ENCODE assay signal across 10 cellular contexts in the genomic region with DNA sequence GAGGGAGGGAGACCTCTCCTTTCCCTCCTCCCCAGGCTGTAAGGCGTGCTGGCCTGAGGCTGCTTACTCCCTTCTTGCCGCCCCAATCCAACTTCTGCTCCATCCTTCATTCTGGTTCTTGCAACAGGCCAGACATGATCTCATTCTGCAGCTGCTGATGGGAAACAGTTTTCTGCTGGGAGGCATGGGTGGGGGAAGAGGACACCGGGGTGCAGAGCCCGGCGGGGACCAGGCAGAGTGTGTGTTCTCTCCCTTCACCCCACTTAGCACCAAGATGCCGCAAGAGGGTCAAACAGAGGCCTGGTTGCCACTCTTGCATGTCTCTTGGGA. TPM values are rescaled to one million over a fixed set of nuclear protein-coding genes. Genes with fewer than 3 reads are reported as not detected.
DNase-seq lines count a peak whose midpoint lies in the region; ATAC-seq and TF ChIP-seq lines count a peak whose summit lies in the region.
"Had no signal": no experiment of that assay in that cellular context is flagged by ENCODE, and none has a peak within 500 bp of the region (broad histone marks: within the 10 kb centered on the region; RNA-seq: fewer than 3 reads in every experiment).

No MANE protein-coding gene starts in this region.

- no peak overlapping the region for H2AFZ ChIP-seq in fibroblast of lung (ENCODE audit: low read length)

- H3K27me3 Mint-ChIP-seq in activated CD4-positive, alpha-beta T cell treated with anti-CD3 and anti-CD28 coated beads, Interleukin-2, amount 10 ng/mL, durations not matched to agents 24 days and 14 days, result no peaks in the 10 kb centered on the region

- H3K36me3 ChIP-seq in SJCRH30, result no peaks in the 10 kb centered on the region
- H3K36me3 ChIP-seq in fibroblast of lung (ENCODE audit: control insufficient read depth, insufficient read depth, low read length), result no peaks in the 10 kb centered on the region
- H3K36me3 ChIP-seq in skeletal muscle satellite cell (ENCODE audit: insufficient read depth, low read length), result no peaks in the 10 kb centered on the region

- H3K27me3 ChIP-seq in SJCRH30 (no peaks in the 10 kb centered on the region), fibroblast of lung (ENCODE audit: control insufficient read depth, insufficient read depth, low read length) (no peaks in the 10 kb centered on the region), skeletal muscle satellite cell (ENCODE audit: control insufficient read depth, insufficient read depth, low read length) (no peaks in the 10 kb centered on the region)

- peaks cover 4% of the 10 kb centered on the region for H3K79me2 ChIP-seq in fibroblast of lung (ENCODE audit: control insufficient read depth, insufficient read depth, low read length)

- peaks cover 9% of the 10 kb centered on the region for H3K36me3 Mint-ChIP-seq in activated CD4-positive, alpha-beta T cell treated with anti-CD3 and anti-CD28 coated beads, Interleukin-2, amount 10 ng/mL, durations not matched to agents 24 days and 14 days (ENCODE audit: low read depth)

- H4K20me1 ChIP-seq in fibroblast of lung (ENCODE audit: control insufficient read depth, extremely low read depth, insufficient read depth, low read length), result no peaks in the 10 kb centered on the region

- peak overlapping the region; percentile 84 for H3K27ac Mint-ChIP-seq in activated CD4-positive, alpha-beta T cell treated with anti-CD3 and anti-CD28 coated beads, Interleukin-2, amount 10 ng/mL, durations not matched to agents 24 days and 14 days

- no peak for TF ChIP-seq CTCF in fibroblast of lung (conservative IDR thresholded peaks at IDR 0.05 in 1 of 2, IDR thresholded peaks at IDR 0.05 in 1 of 2; ENCODE audit: low read depth in 1 of 2, low read length in 2 of 2)

- no peak overlapping the region for H3K27ac ChIP-seq in SJCRH30
- no peak overlapping the region for H3K27ac ChIP-seq in fibroblast of lung (ENCODE audit: insufficient read depth, low read length)

- peak overlapping the region; percentile 69 for H3K4me3 ChIP-seq in SJCRH30
- H3K4me3 ChIP-seq in fibroblast of lung (replicated peaks in 1 of 4; ENCODE audit: control extremely low read depth in 1 of 4, insufficient read depth in 1 of 4, low read depth in 3 of 4, low read length in 4 of 4), result peak overlapping the region in 3 of 4 experiments; percentile 66 to 72 (median 68)
- H3K4me3 ChIP-seq in skeletal muscle satellite cell (ENCODE audit: low read length), result peak overlapping the region; percentile 79

- peaks cover 20% of the 10 kb centered on the region for H3K4me1 ChIP-seq in SJCRH30
- peaks cover 9% of the 10 kb centered on the region for H3K4me1 ChIP-seq in fibroblast of lung (ENCODE audit: control insufficient read depth, extremely low read depth, insufficient read depth, low read length)
- H3K4me1 ChIP-seq in skeletal muscle satellite cell (ENCODE audit: control insufficient read depth, insufficient read depth, low read length), result peaks cover 21% of the 10 kb centered on the region

- no peak for DNase-seq in activated CD4-positive, alpha-beta T cell treated with anti-CD3 and anti-CD28 coated beads, Interleukin-2, amount 10 ng/mL, durations not matched to agents 24 days and 14 days
- no peak for DNase-seq in activated CD4-positive, alpha-beta T cell treated with anti-CD3 and anti-CD28 coated beads, Interleukin-2, amount 50 U/mL, for 48 hours
- DNase-seq in SJCRH30 (peak in 1 of 2 experiments; percentile 29), fibroblast of lung (ENCODE audit: low read depth in 2 of 2) (no peak), NCI-H748 treated with DMSO at 0.1 percent for 48 hours (lab: John Stamatoyannopoulos, UW) (no peak), AG08395 (ENCODE audit: low spot score) (no peak)
- DNase-seq: NCI-H446 had no signal

- H3K9me3 ChIP-seq in SJCRH30 (replicated peaks) (no peaks in the 10 kb centered on the region), fibroblast of lung (ENCODE audit: control insufficient read depth, insufficient read depth, low read depth, low read length) (no peaks in the 10 kb centered on the region), skeletal muscle satellite cell (replicated peaks; ENCODE audit: low read length) (no peaks in the 10 kb centered on the region)

- no peak for ATAC-seq in HG03135 (IDR thresholded peaks at IDR 0.05; ENCODE audit: unreplicated experiment)

- H3K9me3 Mint-ChIP-seq in activated CD4-positive, alpha-beta T cell treated with anti-CD3 and anti-CD28 coated beads, Interleukin-2, amount 10 ng/mL, durations not matched to agents 24 days and 14 days, result no peaks in the 10 kb centered on the region

- H3K4me1 Mint-ChIP-seq in activated CD4-positive, alpha-beta T cell treated with anti-CD3 and anti-CD28 coated beads, Interleukin-2, amount 10 ng/mL, durations not matched to agents 24 days and 14 days, result peaks cover 21% of the 10 kb centered on the region

- intact Hi-C loops in activated CD4-positive, alpha-beta T cell treated with anti-CD3 and anti-CD28 coated beads, Interleukin-2, amount 10 ng/mL, durations not matched to agents 24 days and 14 days (cut with micrococcal nuclease), result loop anchor here (1.0 kb wide), 1 partner anchor 11 kb away; no protein-coding TSS in a partner anchor

- peak overlapping the region; percentile 95 for H3K4me2 ChIP-seq in fibroblast of lung (ENCODE audit: extremely low read depth, insufficient read depth, low read length)
- peak overlapping the region; percentile 95 for H3K4me2 ChIP-seq in skeletal muscle satellite cell (ENCODE audit: low read length)

- peak overlapping the region; percentile 85 for H3K4me3 Mint-ChIP-seq in activated CD4-positive, alpha-beta T cell treated with anti-CD3 and anti-CD28 coated beads, Interleukin-2, amount 10 ng/mL, durations not matched to agents 24 days and 14 days

- H3K9ac ChIP-seq in fibroblast of lung (ENCODE audit: insufficient read depth, low read length), result no peak overlapping the region
- H3K9ac ChIP-seq in skeletal muscle satellite cell (ENCODE audit: low read depth, low read length), result peak overlapping the region; percentile 74

RNA-seq across cellular contexts. Expression of gene SARM1, which starts 1.4 kb away (rescaled TPM):
- 36.4 and 37.7 TPM in 2 replicates for total RNA-seq in activated CD4-positive, alpha-beta T cell treated with anti-CD3 and anti-CD28 coated beads, Interleukin-2, amount 10 ng/mL, durations not matched to agents 24 days and 14 days
- 14.9 and 16.1 TPM in 2 replicates for total RNA-seq in SJCRH30 (2014; rRNA removed; shearing (Covaris generic))
- total RNA-seq in fibroblast of lung, result 3.1 TPM in 2 replicates
- polyA plus RNA-seq in fibroblast of lung, result 8.1 and 10.8 TPM in 2 replicates
- 7.3 and 10.0 TPM in 2 replicates for polyA plus RNA-seq in fibroblast of lung (2012)
- polyA minus RNA-seq in fibroblast of lung (ENCODE audit: low replicate concordance), result 19.0 and 19.8 TPM in 2 replicates
- 3.8 and 6.8 TPM in 2 replicates for total RNA-seq in skeletal muscle satellite cell (2012; rRNA removed)

RNA-seq across cellular contexts. Expression of gene VTN, which starts 2.8 kb away (rescaled TPM):
- total RNA-seq in activated CD4-positive, alpha-beta T cell treated with anti-CD3 and anti-CD28 coated beads, Interleukin-2, amount 10 ng/mL, durations not matched to agents 24 days and 14 days, result 0.23 and 0.24 TPM in 2 replicates
- total RNA-seq in SJCRH30 (2014; rRNA removed; shearing (Covaris generic)), result 0.08 and 0.16 TPM in 2 replicates
- 0.17 and 0.51 TPM in 2 replicates for total RNA-seq in fibroblast of lung
- 0.46 and 3.5 TPM in 2 replicates for polyA plus RNA-seq in fibroblast of lung
- 0.39 and 4.1 TPM in 2 replicates for polyA plus RNA-seq in fibroblast of lung (2012)
- polyA minus RNA-seq in fibroblast of lung (ENCODE audit: low replicate concordance), result 0.59 and 12.4 TPM in 2 replicates
- under 0.01 and 0.25 TPM in 2 replicates for total RNA-seq in skeletal muscle satellite cell (2012; rRNA removed)

RNA-seq across cellular contexts. Expression of gene SEBOX, which starts 7.9 kb away (rescaled TPM):
- not detected in 2 replicates for total RNA-seq in activated CD4-positive, alpha-beta T cell treated with anti-CD3 and anti-CD28 coated beads, Interleukin-2, amount 10 ng/mL, durations not matched to agents 24 days and 14 days
- total RNA-seq in SJCRH30 (2014; rRNA removed; shearing (Covaris generic)), result not detected in 2 replicates
- total RNA-seq in fibroblast of lung, result not detected in 2 replicates
- polyA plus RNA-seq in fibroblast of lung, result not detected in 2 replicates
- polyA plus RNA-seq in fibroblast of lung (2012), result not detected in 2 replicates
- polyA minus RNA-seq in fibroblast of lung (ENCODE audit: low replicate concordance), result not detected in 2 replicates
- not detected in 2 replicates for total RNA-seq in skeletal muscle satellite cell (2012; rRNA removed)
- total RNA-seq: mesenteric fat pad had no signal

RNA-seq across cellular contexts. Expression of gene POLDIP2, which starts 15.6 kb away (rescaled TPM):
- 112 and 115 TPM in 2 replicates for total RNA-seq in activated CD4-positive, alpha-beta T cell treated with anti-CD3 and anti-CD28 coated beads, Interleukin-2, amount 10 ng/mL, durations not matched to agents 24 days and 14 days
- 95.1 and 102 TPM in 2 replicates for total RNA-seq in SJCRH30 (2014; rRNA removed; shearing (Covaris generic))
- total RNA-seq in fibroblast of lung, result 71.9 and 79.3 TPM in 2 replicates
- polyA plus RNA-seq in fibroblast of lung, result 89.2 and 111 TPM in 2 replicates
- polyA plus RNA-seq in fibroblast of lung (2012), result 90.8 and 123 TPM in 2 replicates
- 155 and 207 TPM in 2 replicates for polyA minus RNA-seq in fibroblast of lung (ENCODE audit: low replicate concordance)
- 83.1 and 95.0 TPM in 2 replicates for total RNA-seq in skeletal muscle satellite cell (2012; rRNA removed)

RNA-seq across cellular contexts. Expression of gene SLC46A1, which starts 33.1 kb away (rescaled TPM):
- 7.0 and 7.9 TPM in 2 replicates for total RNA-seq in activated CD4-positive, alpha-beta T cell treated with anti-CD3 and anti-CD28 coated beads, Interleukin-2, amount 10 ng/mL, durations not matched to agents 24 days and 14 days
- 10.6 and 11.0 TPM in 2 replicates for total RNA-seq in SJCRH30 (2014; rRNA removed; shearing (Covaris generic))
- 3.6 and 5.1 TPM in 2 replicates for total RNA-seq in fibroblast of lung
- polyA plus RNA-seq in fibroblast of lung, result 2.9 and 4.6 TPM in 2 replicates
- polyA plus RNA-seq in fibroblast of lung (2012), result 4.1 and 8.3 TPM in 2 replicates
- 8.7 and 9.8 TPM in 2 replicates for polyA minus RNA-seq in fibroblast of lung (ENCODE audit: low replicate concordance)
- total RNA-seq in skeletal muscle satellite cell (2012; rRNA removed), result 3.9 and 4.1 TPM in 2 replicates
